ENCODE assay signal across 8 cellular contexts in genomic region chr14:35193161-35193560, GRCh38.
"Had no signal": no experiment of that assay in that cellular context is flagged by ENCODE, and none has a peak within 500 bp of the region (broad histone marks: within the 10 kb centered on the region; RNA-seq: fewer than 3 reads in every experiment).

No MANE protein-coding gene starts in this region.

- H3K4me3 ChIP-seq: GM23248, HAP-1, K562 had no signal

- H3K36me3 ChIP-seq: HAP-1 had no signal

- H3K9me3 ChIP-seq: HAP-1 had no signal

- ATAC-seq: HCT116, K562 had no signal

- DNase-seq: GM23248, GOT3, H7, IMR-90, KG1 had no signal

- H3K27ac ChIP-seq: GM23248 had no signal
